ENCODE assay signal across 13 cellular contexts in genomic region chr22:21990449-21991308, GRCh38.
"Had no signal": no experiment of that assay in that cellular context is flagged by ENCODE, and none has a peak within 500 bp of the region (broad histone marks: within the 10 kb centered on the region; RNA-seq: fewer than 3 reads in every experiment).

No MANE protein-coding gene starts in this region.

- H3K4me1 ChIP-seq: right atrium auricular region had no signal

- H3K27me3 ChIP-seq: right atrium auricular region had no signal

- H3K9me3 ChIP-seq: right atrium auricular region had no signal

- H3K4me3 ChIP-seq: right atrium auricular region had no signal

- DNase-seq: activated CD4-positive, alpha-beta T cell treated with anti-CD3 and anti-CD28 coated beads, Interleukin-2, amount 50 U/mL, for 1 hour; activated naive CD4-positive, alpha-beta T cell treated with anti-CD3 and anti-CD28 coated beads, Interleukin-2, amount 50 U/mL, for 16 hours; activated T-cell treated with anti-CD3 and anti-CD28 coated beads for 4 hours; cerebellar nuclear complex; dermis blood vessel endothelial cell; erythroblast; hypothalamus; left colon; stimulated activated CD4-positive, alpha-beta T cell treated with anti-CD3 and anti-CD28 coated beads, Interleukin-1b, Interleukin-23, amount 100 ng/mL, for 48 hours; stimulated activated naive B cell treated with anti-CD40 and anti-IgM and Interleukin-4, amounts not matched to agents 10 μg/mL and 1 μg/mL and 100 μg/mL, for 72 hours; T-helper 2 cell; trophoblast cell had no signal

- H3K36me3 ChIP-seq: right atrium auricular region had no signal

- H3K27ac ChIP-seq: right atrium auricular region had no signal
